In the genomic region with DNA sequence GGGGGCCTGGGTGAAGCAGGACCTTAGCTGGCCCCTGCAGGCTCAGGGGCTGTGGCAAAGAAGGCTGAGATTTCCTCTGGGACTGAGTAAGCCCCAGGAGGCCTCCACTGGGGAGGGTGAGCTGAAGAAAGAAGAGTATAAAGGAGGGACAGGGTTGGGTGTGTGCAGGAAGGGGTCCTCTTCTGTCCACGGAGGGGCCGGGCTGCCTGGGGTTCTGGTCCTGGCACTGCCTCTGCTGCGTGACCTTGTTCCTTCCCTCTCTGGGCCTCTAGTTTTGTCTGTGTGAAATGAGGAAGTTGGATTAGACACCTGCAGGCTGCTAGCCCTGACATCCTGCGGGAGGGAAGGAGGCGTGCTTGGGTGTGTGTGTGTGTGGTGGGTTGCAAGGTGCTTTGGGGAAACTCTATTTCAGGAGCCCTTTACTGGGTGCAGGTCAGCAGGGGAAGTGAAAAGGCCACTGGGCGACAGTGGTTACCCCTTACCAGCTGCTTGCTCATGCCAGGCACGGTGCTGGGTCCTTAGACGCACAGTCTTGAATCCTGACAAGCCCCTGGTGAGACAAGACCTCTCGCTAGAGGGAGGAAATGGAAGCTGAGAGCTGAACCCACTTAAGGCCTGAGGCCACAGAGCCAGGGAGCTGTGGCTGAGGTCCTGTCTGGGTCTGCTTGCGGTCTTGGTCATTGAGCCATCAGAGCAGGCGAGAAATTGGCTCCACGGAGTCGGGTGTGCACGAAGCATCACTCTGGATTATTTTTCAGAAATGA, we compare ENCODE assay signal across 8 cellular contexts.
DNase-seq lines count a peak whose midpoint lies in the region; ATAC-seq and TF ChIP-seq lines count a peak whose summit lies in the region.

No MANE protein-coding gene starts in this region.

- no peak for TF ChIP-seq CTCF in GM10266 (IDR thresholded peaks at IDR 0.05; ENCODE audit: control insufficient read depth, insufficient read depth, low read depth, missing control alignments)

- H3K27me3 Mint-ChIP-seq in stimulated activated memory B cell treated with anti-CD40 and anti-IgM and Interleukin-4, amounts not matched to agents 10 μg/mL and 1 μg/mL and 100 μg/mL, for 72 hours: no peaks in the 10 kb centered on the region

- peak overlapping the region; percentile 66 for H3K4me3 Mint-ChIP-seq in stimulated activated memory B cell treated with anti-CD40 and anti-IgM and Interleukin-4, amounts not matched to agents 10 μg/mL and 1 μg/mL and 100 μg/mL, for 72 hours

- H3K4me1 Mint-ChIP-seq in stimulated activated memory B cell treated with anti-CD40 and anti-IgM and Interleukin-4, amounts not matched to agents 10 μg/mL and 1 μg/mL and 100 μg/mL, for 72 hours: peaks cover 48% of the 10 kb centered on the region

- DNase-seq in GM10266 (ENCODE audit: extremely low spot score) (peak; percentile 50), caudate nucleus (lab: John Stamatoyannopoulos, UW) (peak in 2 of 61 donors; percentile 5 to 11), NCI-H446 treated with DMSO at 0.1 percent for 48 hours (lab: John Stamatoyannopoulos, UW) (no peak), T1000 (lab: John Stamatoyannopoulos, UW) (no peak), inferior parietal cortex (ENCODE audit: extremely low spot score) (no peak)

- peak overlapping the region; percentile 0 for H3K27ac ChIP-seq in caudate nucleus (ENCODE audit: low read depth, low read length)

- H3K27ac Mint-ChIP-seq in stimulated activated memory B cell treated with anti-CD40 and anti-IgM and Interleukin-4, amounts not matched to agents 10 μg/mL and 1 μg/mL and 100 μg/mL, for 72 hours: peak overlapping the region; percentile 95

- H3K36me3 Mint-ChIP-seq in stimulated activated memory B cell treated with anti-CD40 and anti-IgM and Interleukin-4, amounts not matched to agents 10 μg/mL and 1 μg/mL and 100 μg/mL, for 72 hours: peaks cover 17% of the 10 kb centered on the region

- peak; percentile 69 for ATAC-seq in GM19468 (IDR thresholded peaks at IDR 0.05; ENCODE audit: extremely low read depth, unreplicated experiment)
- peak; percentile 49 for ATAC-seq in HG03469 (IDR thresholded peaks at IDR 0.05; ENCODE audit: unreplicated experiment)
- peak; percentile 83 for ATAC-seq in stimulated activated memory B cell treated with anti-CD40 and anti-IgM and Interleukin-4, amounts not matched to agents 10 μg/mL and 1 μg/mL and 100 μg/mL, for 72 hours

- no peaks in the 10 kb centered on the region for H3K9me3 Mint-ChIP-seq in stimulated activated memory B cell treated with anti-CD40 and anti-IgM and Interleukin-4, amounts not matched to agents 10 μg/mL and 1 μg/mL and 100 μg/mL, for 72 hours
